In genomic region chr9:137254624-137255447, GRCh38 we compare ENCODE assay signal across 1 cellular context.
TF ChIP-seq lines count a peak whose summit lies in the region.

Gene NELFB, plus strand, starts transcription at chr9:137255327.

TF ChIP-seq in GM12878, 131 proteins besides CTCF, POLR2A, EP300 and RAD21 (continued from another document):
- TF ChIP-seq LARP7 (IDR thresholded peaks at IDR 0.05) (peak; percentile 95), GABPA (IDR thresholded peaks at IDR 0.05; ENCODE audit: low read depth) (peak; percentile 84), POLR2AphosphoS5 (IDR thresholded peaks at IDR 0.05; ENCODE audit: low read length) (no peak; the same call in 1 of the 2 replicates), TCF3 (IDR thresholded peaks at IDR 0.05; ENCODE audit: borderline replicate concordance, insufficient read depth, low read depth, low read length) (peak; percentile 79)
